1 cellular context compared by ENCODE assay signal in the genomic region with DNA sequence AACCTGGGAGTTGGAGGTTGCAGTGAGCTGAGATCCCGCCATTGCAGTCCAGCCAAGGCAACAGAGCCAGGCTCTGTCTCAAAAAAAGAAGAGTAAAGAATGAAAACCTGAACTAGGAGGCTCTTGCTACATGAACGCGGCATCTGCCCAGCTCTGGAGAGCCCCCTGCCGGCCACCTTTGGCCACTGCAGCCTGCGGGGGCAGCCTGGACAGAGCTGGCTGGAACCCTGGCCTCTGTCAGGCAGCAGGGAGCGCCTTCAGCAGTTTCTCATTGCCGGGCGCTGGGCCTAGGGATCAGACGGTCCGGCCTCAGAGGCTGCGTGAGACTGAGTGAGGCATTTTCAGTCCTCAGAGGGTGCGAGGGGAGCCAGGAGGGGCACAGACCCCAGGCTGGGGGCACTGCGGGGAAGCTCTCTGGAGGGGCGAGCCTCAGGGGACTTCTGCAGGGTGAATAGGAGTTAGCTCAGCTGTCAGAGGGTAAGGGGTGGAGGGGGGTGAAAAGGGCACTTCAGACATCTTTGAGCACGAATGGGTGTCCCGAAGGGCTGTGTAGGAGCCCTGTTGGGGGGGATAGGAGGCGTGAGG.
TF ChIP-seq lines count a peak whose summit lies in the region.

No MANE protein-coding gene starts in this region.

TF ChIP-seq in K562, 482 proteins besides CTCF, POLR2A, EP300 and RAD21 (continued from another document):
- no peak for TF ChIP-seq HMGN3 (IDR thresholded peaks at IDR 0.05; ENCODE audit: borderline replicate concordance, extremely low read depth, insufficient read length, low read depth, low read length)
- TF ChIP-seq, protein P1, sequence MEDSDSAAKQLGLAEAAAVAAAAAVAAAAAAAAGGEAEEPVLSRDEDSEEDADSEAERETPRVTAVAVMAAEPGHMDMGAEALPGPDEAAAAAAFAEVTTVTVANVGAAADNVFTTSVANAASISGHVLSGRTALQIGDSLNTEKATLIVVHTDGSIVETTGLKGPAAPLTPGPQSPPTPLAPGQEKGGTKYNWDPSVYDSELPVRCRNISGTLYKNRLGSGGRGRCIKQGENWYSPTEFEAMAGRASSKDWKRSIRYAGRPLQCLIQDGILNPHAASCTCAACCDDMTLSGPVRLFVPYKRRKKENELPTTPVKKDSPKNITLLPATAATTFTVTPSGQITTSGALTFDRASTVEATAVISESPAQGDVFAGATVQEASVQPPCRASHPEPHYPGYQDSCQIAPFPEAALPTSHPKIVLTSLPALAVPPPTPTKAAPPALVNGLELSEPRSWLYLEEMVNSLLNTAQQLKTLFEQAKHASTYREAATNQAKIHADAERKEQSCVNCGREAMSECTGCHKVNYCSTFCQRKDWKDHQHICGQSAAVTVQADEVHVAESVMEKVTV (CRISPR knock-in tag; IDR thresholded peaks at IDR 0.05): peak; percentile 49
- no peak for TF ChIP-seq KAT8 (IDR thresholded peaks at IDR 0.05; ENCODE audit: low read depth)
- peak in 1 of 2 experiments; percentile 60; a peak in 2 of 4 replicates for TF ChIP-seq MAZ (CRISPR knock-in tag; conservative IDR thresholded peaks at IDR 0.05 in 1 of 2, IDR thresholded peaks at IDR 0.05 in 1 of 2)
- no peak for TF ChIP-seq ZC3H11A (IDR thresholded peaks at IDR 0.05; ENCODE audit: low read depth, low read length)
- TF ChIP-seq SMC3 (conservative IDR thresholded peaks at IDR 0.05; ENCODE audit: insufficient read depth, low read depth, low read length): peak; percentile 81
- no peak for TF ChIP-seq SMARCB1 (IDR thresholded peaks at IDR 0.05; ENCODE audit: insufficient read length, low read depth)
- no peak for TF ChIP-seq MCM3 (IDR thresholded peaks at IDR 0.05)
- TF ChIP-seq ZNF431 (CRISPR knock-in tag; IDR thresholded peaks at IDR 0.05): no peak
- no peak for TF ChIP-seq SNRNP70 (optimal IDR thresholded peaks at IDR 0.05; ENCODE audit: low read depth, low read length)
- TF ChIP-seq RB1 (IDR thresholded peaks at IDR 0.05; ENCODE audit: low read depth): peak; percentile 68
- no peak for TF ChIP-seq TCF7L2 (IDR thresholded peaks at IDR 0.05; ENCODE audit: low read depth, low read length)
- TF ChIP-seq, protein P2, sequence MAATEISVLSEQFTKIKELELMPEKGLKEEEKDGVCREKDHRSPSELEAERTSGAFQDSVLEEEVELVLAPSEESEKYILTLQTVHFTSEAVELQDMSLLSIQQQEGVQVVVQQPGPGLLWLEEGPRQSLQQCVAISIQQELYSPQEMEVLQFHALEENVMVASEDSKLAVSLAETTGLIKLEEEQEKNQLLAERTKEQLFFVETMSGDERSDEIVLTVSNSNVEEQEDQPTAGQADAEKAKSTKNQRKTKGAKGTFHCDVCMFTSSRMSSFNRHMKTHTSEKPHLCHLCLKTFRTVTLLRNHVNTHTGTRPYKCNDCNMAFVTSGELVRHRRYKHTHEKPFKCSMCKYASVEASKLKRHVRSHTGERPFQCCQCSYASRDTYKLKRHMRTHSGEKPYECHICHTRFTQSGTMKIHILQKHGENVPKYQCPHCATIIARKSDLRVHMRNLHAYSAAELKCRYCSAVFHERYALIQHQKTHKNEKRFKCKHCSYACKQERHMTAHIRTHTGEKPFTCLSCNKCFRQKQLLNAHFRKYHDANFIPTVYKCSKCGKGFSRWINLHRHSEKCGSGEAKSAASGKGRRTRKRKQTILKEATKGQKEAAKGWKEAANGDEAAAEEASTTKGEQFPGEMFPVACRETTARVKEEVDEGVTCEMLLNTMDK (IDR thresholded peaks at IDR 0.05; ENCODE audit: borderline replicate concordance, insufficient read depth, low read depth, low read length, poor library complexity, severe bottlenecking): peak; percentile 40
- no peak for TF ChIP-seq SIN3B (IDR thresholded peaks at IDR 0.05; ENCODE audit: low read depth)
- TF ChIP-seq, protein P3, sequence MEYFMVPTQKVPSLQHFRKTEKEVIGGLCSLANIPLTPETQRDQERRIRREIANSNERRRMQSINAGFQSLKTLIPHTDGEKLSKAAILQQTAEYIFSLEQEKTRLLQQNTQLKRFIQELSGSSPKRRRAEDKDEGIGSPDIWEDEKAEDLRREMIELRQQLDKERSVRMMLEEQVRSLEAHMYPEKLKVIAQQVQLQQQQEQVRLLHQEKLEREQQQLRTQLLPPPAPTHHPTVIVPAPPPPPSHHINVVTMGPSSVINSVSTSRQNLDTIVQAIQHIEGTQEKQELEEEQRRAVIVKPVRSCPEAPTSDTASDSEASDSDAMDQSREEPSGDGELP (CRISPR knock-in tag; IDR thresholded peaks at IDR 0.05; ENCODE audit: borderline replicate concordance): peak; percentile 48; the same call in 1 of the 2 replicates
- no peak for TF ChIP-seq RBM14 (IDR thresholded peaks at IDR 0.05; ENCODE audit: borderline replicate concordance, insufficient read depth, low read depth, low read length)
- peak; percentile 38; the same call in 1 of the 2 replicates for TF ChIP-seq CEBPB (tag; IDR thresholded peaks at IDR 0.05)
- no peak for TF ChIP-seq MBD2 (IDR thresholded peaks at IDR 0.05; ENCODE audit: borderline replicate concordance, low read depth)
- peak; percentile 82 for TF ChIP-seq XRCC5 (IDR thresholded peaks at IDR 0.05; ENCODE audit: low read depth, low read length)
- TF ChIP-seq RCOR1 (IDR thresholded peaks at IDR 0.05; ENCODE audit: borderline replicate concordance in 1 of 2, low read depth in 2 of 2, low read length in 2 of 2): 0 out of 4 replicates have a peak, but pooled peaks of 1 of the 2 experiments have one; percentile 30
- peak; percentile 60; the same call in 1 of the 2 replicates for TF ChIP-seq EGR1 (conservative IDR thresholded peaks at IDR 0.05)
- TF ChIP-seq HCFC1 (IDR thresholded peaks at IDR 0.05; ENCODE audit: low read depth, low read length): 0 out of 2 replicates have a peak, but pooled peaks have one; percentile 21
- no peak for TF ChIP-seq TRIM24 (IDR thresholded peaks at IDR 0.05)
- peak; percentile 72; the same call in 1 of the 2 replicates for TF ChIP-seq STAG1 (CRISPR knock-in tag; IDR thresholded peaks at IDR 0.05; ENCODE audit: borderline replicate concordance)
